ENCODE assay signal across 7 cellular contexts in genomic region chr18:24397131-24397693, GRCh38. TPM values are rescaled to one million over a fixed set of nuclear protein-coding genes. Genes with fewer than 3 reads are reported as not detected.
A peak's percentile ranks its signal among the peaks of the same experiment; 100 is the strongest.
DNase-seq lines count a peak whose midpoint lies in the region; ATAC-seq and TF ChIP-seq lines count a peak whose summit lies in the region.

No MANE protein-coding gene starts in this region.

- H3K4me1 ChIP-seq in Loucy (ENCODE audit: insufficient read depth, low read length, poor library complexity, severe bottlenecking) (peaks cover 26% of the 10 kb centered on the region), osteoblast (ENCODE audit: insufficient read depth, low read length) (peaks cover 17% of the 10 kb centered on the region)

- no peaks in the 10 kb centered on the region for H3F3A ChIP-seq in Loucy (ENCODE audit: low read depth)

- H3K4me2 ChIP-seq in Loucy (ENCODE audit: low read depth, low read length, poor library complexity, severe bottlenecking) (peak overlapping the region; percentile 75), osteoblast (ENCODE audit: insufficient read depth, low read length) (peak overlapping the region; percentile 98)

- H3K4me3 ChIP-seq in Loucy (ENCODE audit: low read length, poor library complexity, severe bottlenecking) = peak overlapping the region; percentile 86
- H3K4me3 ChIP-seq in osteoblast (ENCODE audit: insufficient read depth, low read length) = peak overlapping the region; percentile 82

- H3K36me3 ChIP-seq in Loucy (ENCODE audit: insufficient read depth, low read length) (no peaks in the 10 kb centered on the region), osteoblast (ENCODE audit: insufficient read depth, low read length) (no peaks in the 10 kb centered on the region)

- no peak for TF ChIP-seq CTCF in Loucy (conservative IDR thresholded peaks at IDR 0.05; ENCODE audit: low read length)
- no peak for TF ChIP-seq CTCF in osteoblast (IDR thresholded peaks at IDR 0.05; ENCODE audit: extremely low read depth, low read depth, low read length)

- H3K9me2 ChIP-seq in Loucy (replicated peaks; ENCODE audit: low read depth, low read length) = no peaks in the 10 kb centered on the region

- DNase-seq in RKO (ENCODE audit: low spot score) (peak; percentile 78), amygdala (lab: John Stamatoyannopoulos, UW) (peak; percentile 32 to 93 (median 72)), cardiac septum (ENCODE audit: low spot score) (peak; percentile 78), osteoblast (ENCODE audit: insufficient read length, low spot score, missing footprints) (peak; percentile 79)

- H2AFZ ChIP-seq in Loucy (ENCODE audit: low read length) = peak overlapping the region; percentile 87
- peak overlapping the region; percentile 93 for H2AFZ ChIP-seq in osteoblast (ENCODE audit: low read length)

- H3K27me3 ChIP-seq in Loucy (ENCODE audit: insufficient read depth, low read length, poor library complexity, severe bottlenecking) = no peaks in the 10 kb centered on the region
- no peaks in the 10 kb centered on the region for H3K27me3 ChIP-seq in osteoblast (ENCODE audit: insufficient read depth, low read length)

- peak; percentile 33 for ATAC-seq in GM18511 (IDR thresholded peaks at IDR 0.05; ENCODE audit: unreplicated experiment)
- ATAC-seq in HG02973 (IDR thresholded peaks at IDR 0.05; ENCODE audit: unreplicated experiment) = no peak

- intact Hi-C loops in cardiac septum (cut with DNase I) = loop anchor here (5.0 kb wide), 1 partner anchor 955 kb away; the partner anchor contains the start of gene ZNF521

- H3K9me3 ChIP-seq in Loucy (ENCODE audit: insufficient read depth, low read depth, low read length) (no peaks in the 10 kb centered on the region), osteoblast (ENCODE audit: low read depth, low read length) (no peaks in the 10 kb centered on the region)

- H3K9ac ChIP-seq in Loucy (ENCODE audit: low read depth, low read length, poor library complexity, severe bottlenecking) = peak overlapping the region; percentile 86

- H4K20me1 ChIP-seq in Loucy (ENCODE audit: insufficient read depth, low read length, poor library complexity, severe bottlenecking) = peaks cover 13% of the 10 kb centered on the region
- no peaks in the 10 kb centered on the region for H4K20me1 ChIP-seq in osteoblast (ENCODE audit: insufficient read depth, low read length)

- H3K27ac ChIP-seq in osteoblast (ENCODE audit: low read depth, low read length) = peak overlapping the region; percentile 66

- H3K79me2 ChIP-seq in Loucy (ENCODE audit: insufficient read depth, low read length) (peaks cover 31% of the 10 kb centered on the region), osteoblast (ENCODE audit: insufficient read depth, low read length) (peaks cover 7% of the 10 kb centered on the region)

RNA-seq across cellular contexts. Expression of gene OSBPL1A, which starts 0.4 kb away (rescaled TPM):
- total RNA-seq in cardiac septum (49.4 TPM), osteoblast (51.8 and 53.3 TPM in 2 replicates)

RNA-seq across cellular contexts. Expression of gene IMPACT, which starts 29.3 kb away (rescaled TPM):
- total RNA-seq in cardiac septum = 24.5 TPM
- total RNA-seq in osteoblast = 32.4 and 34.7 TPM in 2 replicates
